ENCODE assay signal across 8 cellular contexts in the genomic region with DNA sequence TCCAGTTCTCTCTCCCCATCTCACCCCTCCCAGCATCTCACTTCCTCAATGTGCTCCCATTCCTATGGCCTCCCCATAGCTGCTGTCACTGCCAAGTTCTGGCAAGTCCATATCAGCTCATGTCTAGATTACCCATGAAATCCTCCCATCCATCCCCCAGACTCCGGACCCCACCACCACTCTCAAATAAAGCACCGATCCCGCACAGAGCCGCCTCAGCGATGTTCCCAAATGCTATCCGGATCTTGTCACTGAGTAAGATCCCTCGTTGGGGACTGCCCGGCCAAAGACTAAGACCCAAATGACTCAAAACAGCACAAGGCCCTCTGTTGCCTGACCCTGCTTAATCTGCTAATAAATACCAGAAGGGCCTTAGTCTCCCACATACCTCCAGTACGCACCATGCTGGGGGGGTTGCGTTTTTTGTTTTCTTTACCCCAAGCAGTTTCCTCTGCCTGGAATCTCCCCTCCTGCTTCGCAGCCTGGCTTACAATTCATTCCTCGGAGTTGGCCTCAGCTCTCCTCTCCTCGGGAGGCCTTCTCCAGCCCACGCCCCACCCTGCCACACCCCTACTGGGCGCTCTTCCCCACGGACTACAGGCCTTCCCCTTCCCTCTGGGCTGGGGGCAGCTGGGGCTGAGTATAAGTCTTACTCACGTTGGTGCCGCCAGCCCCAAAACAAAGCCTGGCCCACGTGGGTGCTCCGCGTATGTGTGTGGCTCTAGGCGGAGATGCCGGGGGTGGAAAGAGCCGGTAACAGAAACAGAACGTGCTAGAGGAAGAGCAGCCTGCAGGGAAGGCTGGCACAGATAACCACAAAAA. TPM values are rescaled to one million over a fixed set of nuclear protein-coding genes. Genes with fewer than 3 reads are reported as not detected.
A peak's percentile ranks its signal among the peaks of the same experiment; 100 is the strongest.
DNase-seq lines count a peak whose midpoint lies in the region; ATAC-seq and TF ChIP-seq lines count a peak whose summit lies in the region.

No MANE protein-coding gene starts in this region.

- no peak for TF ChIP-seq POLR2A in sigmoid colon (IDR thresholded peaks at IDR 0.05)

- no peaks in the 10 kb centered on the region for H3K36me3 ChIP-seq in sigmoid colon

- peak; percentile 99 for DNase-seq in EH (ENCODE audit: low read depth)
- peak; percentile 77 for DNase-seq in RKO (ENCODE audit: low spot score)
- peak; percentile 72 for DNase-seq in activated naive CD4-positive, alpha-beta T cell treated with anti-CD3 and anti-CD28 coated beads, Interleukin-2, amount 50 U/mL, for 16 hours
- peak; percentile 52 for DNase-seq in Right ventricle myocardium superior
- DNase-seq in sigmoid colon: peak; percentile 76
- no peak for DNase-seq in NCI-H2196 treated with DMSO at 0.1 percent for 48 hours (lab: John Stamatoyannopoulos, UW; ENCODE audit: unreplicated experiment)

- peak overlapping the region; percentile 96 to 98 (median 97) for H3K27ac ChIP-seq in sigmoid colon

- TF ChIP-seq EP300 in sigmoid colon (IDR thresholded peaks at IDR 0.05): no peak

- TF ChIP-seq CTCF in sigmoid colon (IDR thresholded peaks at IDR 0.05): no peak

- no peaks in the 10 kb centered on the region for H3K9me3 ChIP-seq in sigmoid colon

- H3K27me3 ChIP-seq in sigmoid colon: no peaks in the 10 kb centered on the region

- ATAC-seq in Right ventricle myocardium superior (ENCODE audit: poor library complexity): no peak
- ATAC-seq in GM18909 (IDR thresholded peaks at IDR 0.05; ENCODE audit: poor library complexity, unreplicated experiment): no peak
- no peak for ATAC-seq in HG02970 (IDR thresholded peaks at IDR 0.05; ENCODE audit: low FRiP score, unreplicated experiment)

- intact Hi-C loops in Right ventricle myocardium superior (cut with DNase I): no loop called here
- intact Hi-C loops in sigmoid colon (cut with DNase I): loop anchor here (2.0 to 10.0 kb wide), 4 partner anchors 73 to 419 kb away; a partner anchor contains a TSS

- peak overlapping the region; percentile 64 to 83 (median 77) for H3K4me3 ChIP-seq in sigmoid colon

- 27 to 52% methylated on average over 25 of the region's 25 CpGs for WGBS in sigmoid colon, 2 donors

- peaks cover 0 to 79% (median 61%) of the 10 kb centered on the region in 4 donors for H3K4me1 ChIP-seq in sigmoid colon

RNA-seq across cellular contexts. Expression of a gene that starts 1.8 kb away (rescaled TPM):
- total RNA-seq in Right ventricle myocardium superior (6.8 TPM), sigmoid colon (10 to 100 TPM in 2 of 4 donors, 1 to 10 TPM in 2; 3.6 to 42.1 (median 7.6) TPM)
- polyA plus RNA-seq in sigmoid colon: 10 to 100 TPM; 12.0 to 35.8 (median 20.9) TPM
